8 cellular contexts compared by ENCODE assay signal in the genomic region with DNA sequence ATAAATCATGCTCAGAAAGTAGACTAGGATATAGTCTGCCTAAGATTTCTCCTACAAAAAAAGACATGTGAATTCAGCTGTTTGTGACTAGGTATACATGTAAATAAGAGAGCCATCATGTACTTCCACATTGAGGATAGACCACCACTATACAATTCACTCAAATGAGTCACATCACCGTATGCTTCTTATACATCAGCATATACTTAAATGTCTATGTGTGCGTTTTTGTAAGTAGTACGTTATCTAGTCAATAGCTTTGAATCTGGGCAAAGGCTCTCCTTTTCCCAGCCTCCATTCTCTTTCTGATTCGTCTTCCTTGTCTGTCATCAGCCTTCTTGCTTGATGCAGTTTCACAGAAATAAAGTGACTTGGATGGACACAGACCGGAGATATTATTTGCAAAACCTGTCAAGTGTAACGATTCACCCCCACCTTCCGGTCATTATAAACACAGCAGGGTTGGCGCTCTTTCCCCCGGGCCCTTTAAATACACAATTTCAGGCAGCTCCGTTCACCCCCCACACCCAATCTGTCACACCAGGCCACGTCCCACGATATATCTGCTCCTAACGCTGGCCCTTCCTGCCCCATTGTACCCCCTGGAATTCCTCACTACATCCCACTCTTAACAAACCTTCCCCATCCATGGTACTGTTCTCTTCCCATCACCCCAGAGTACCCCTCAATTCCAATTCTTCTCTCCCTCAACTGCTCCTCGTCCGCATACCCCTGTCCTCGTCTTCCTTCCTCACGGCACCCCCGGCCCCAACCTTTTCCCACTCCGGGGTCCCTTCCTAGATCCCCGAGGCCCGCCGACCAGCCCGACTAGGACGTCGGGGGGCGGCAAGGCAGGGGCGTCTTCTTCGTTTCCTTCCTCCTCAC. TPM values are rescaled to one million over a fixed set of nuclear protein-coding genes. Genes with fewer than 3 reads are reported as not detected.
DNase-seq lines count a peak whose midpoint lies in the region; ATAC-seq and TF ChIP-seq lines count a peak whose summit lies in the region.

No MANE protein-coding gene starts in this region.

- peak overlapping the region; percentile 65 for H3K4ac ChIP-seq in trophoblast cell (ENCODE audit: low read depth, low read length)

- no peak for TF ChIP-seq POLR2A in heart left ventricle (IDR thresholded peaks at IDR 0.05)

- H4K20me1 ChIP-seq in BLaER1 treated with 17β-estradiol and CSF1 and Interleukin-3, amounts not matched to agents 10 nM and 100 nM = no peaks in the 10 kb centered on the region

- DNase-seq in SHP77 treated with DMSO at 0.1 percent for 48 hours (lab: John Stamatoyannopoulos, UW) (peak; percentile 45), heart left ventricle (peak; percentile 34 to 59 (median 41)), trophoblast cell (peak; percentile 12 to 39), NCI-H226 (no peak)
- DNase-seq in activated naive CD8-positive, alpha-beta T cell treated with anti-CD3 and anti-CD28 coated beads for 36 hours = peak; percentile 44

- H3K4me3 Mint-ChIP-seq in activated naive CD8-positive, alpha-beta T cell treated with anti-CD3 and anti-CD28 coated beads for 36 hours = peak overlapping the region; percentile 97

- H3K4me3 ChIP-seq in BLaER1 treated with 17β-estradiol and CSF1 and Interleukin-3, amounts not matched to agents 10 nM and 100 nM = peak overlapping the region; percentile 90 to 99 (median 94)
- peak overlapping the region; percentile 98 for H3K4me3 ChIP-seq in HUES64 (ENCODE audit: low read length)
- peak overlapping the region; percentile 68 to 96 (median 88) for H3K4me3 ChIP-seq in heart left ventricle
- peak overlapping the region; percentile 86 for H3K4me3 ChIP-seq in trophoblast cell (ENCODE audit: low read depth, low read length)

- H2BK12ac ChIP-seq in trophoblast cell (ENCODE audit: low read length) = no peak overlapping the region

- peak overlapping the region; percentile 55 for H2AK5ac ChIP-seq in trophoblast cell (ENCODE audit: low read length)

- peaks cover 5% of the 10 kb centered on the region for H3K79me2 ChIP-seq in trophoblast cell (ENCODE audit: control insufficient read depth, insufficient read depth, low read length, poor library complexity)

- H3K18ac ChIP-seq in trophoblast cell (ENCODE audit: low read length) = peak overlapping the region; percentile 19

- H3K9me3 ChIP-seq in BLaER1 treated with 17β-estradiol and CSF1 and Interleukin-3, amounts not matched to agents 10 nM and 100 nM (replicated peaks in 1 of 11) = no peaks in the 10 kb centered on the region
- H3K9me3 ChIP-seq in HUES64 (ENCODE audit: insufficient read depth, low read depth, low read length) (no peaks in the 10 kb centered on the region), heart left ventricle (no peaks in the 10 kb centered on the region), trophoblast cell (ENCODE audit: insufficient read depth, low read depth, low read length) (peaks cover 1% of the 10 kb centered on the region)

- H3K27me3 ChIP-seq in BLaER1 treated with 17β-estradiol and CSF1 and Interleukin-3, amounts not matched to agents 10 nM and 100 nM = no peaks in the 10 kb centered on the region
- H3K27me3 ChIP-seq in HUES64 (ENCODE audit: insufficient read depth, low read length) = no peaks in the 10 kb centered on the region
- no peaks in the 10 kb centered on the region for H3K27me3 ChIP-seq in heart left ventricle
- H3K27me3 ChIP-seq in trophoblast cell (ENCODE audit: insufficient read depth, low read length) = no peaks in the 10 kb centered on the region

- no peak overlapping the region for H3K23ac ChIP-seq in trophoblast cell (ENCODE audit: low read length)

- peak overlapping the region; percentile 87 to 97 (median 93) for H3K9ac ChIP-seq in BLaER1 treated with 17β-estradiol and CSF1 and Interleukin-3, amounts not matched to agents 10 nM and 100 nM
- H3K9ac ChIP-seq in HUES64 (ENCODE audit: low read depth, low read length) (peak overlapping the region; percentile 92), trophoblast cell (ENCODE audit: low read length) (peak overlapping the region; percentile 78)

- peaks cover 30 to 56% (median 33%) of the 10 kb centered on the region in 10 experiments for H3K4me1 ChIP-seq in BLaER1 treated with 17β-estradiol and CSF1 and Interleukin-3, amounts not matched to agents 10 nM and 100 nM
- H3K4me1 ChIP-seq in HUES64 (ENCODE audit: insufficient read depth, low read length) (peaks cover 23% of the 10 kb centered on the region), heart left ventricle (peaks cover 0 to 50% (median 23%) of the 10 kb centered on the region in 12 donors), trophoblast cell (ENCODE audit: control insufficient read depth in 1 of 2, insufficient read depth in 2 of 2, low read length in 2 of 2) (no peaks in the 10 kb centered on the region)

- peak overlapping the region; percentile 98 for H3K27ac Mint-ChIP-seq in activated naive CD8-positive, alpha-beta T cell treated with anti-CD3 and anti-CD28 coated beads for 36 hours

- H4K8ac ChIP-seq in trophoblast cell (ENCODE audit: low read depth, low read length) = peak overlapping the region; percentile 95

- peaks cover 12% of the 10 kb centered on the region for H3K79me1 ChIP-seq in trophoblast cell (ENCODE audit: low read length)

- peaks cover 46% of the 10 kb centered on the region for H3K4me1 Mint-ChIP-seq in activated naive CD8-positive, alpha-beta T cell treated with anti-CD3 and anti-CD28 coated beads for 36 hours

- peak overlapping the region; percentile 86 for H4K12ac ChIP-seq in trophoblast cell (ENCODE audit: low read depth, low read length)

- H3K36me3 Mint-ChIP-seq in activated naive CD8-positive, alpha-beta T cell treated with anti-CD3 and anti-CD28 coated beads for 36 hours = peaks cover 12% of the 10 kb centered on the region

- H3K27me3 Mint-ChIP-seq in activated naive CD8-positive, alpha-beta T cell treated with anti-CD3 and anti-CD28 coated beads for 36 hours = no peaks in the 10 kb centered on the region

- ATAC-seq in GM19452 (IDR thresholded peaks at IDR 0.05; ENCODE audit: unreplicated experiment) (peak; percentile 36), heart left ventricle (peak in 3 of 4 donors; percentile 48 to 60 (median 50))

- peak overlapping the region; percentile 71 to 97 (median 86) for H3K4me2 ChIP-seq in BLaER1 treated with 17β-estradiol and CSF1 and Interleukin-3, amounts not matched to agents 10 nM and 100 nM
- peak overlapping the region; percentile 97 for H3K4me2 ChIP-seq in trophoblast cell (ENCODE audit: low read length)

- peak overlapping the region; percentile 79 to 95 (median 90) for H3K27ac ChIP-seq in BLaER1 treated with 17β-estradiol and CSF1 and Interleukin-3, amounts not matched to agents 10 nM and 100 nM
- H3K27ac ChIP-seq in HUES64 (ENCODE audit: low read depth, low read length) (peak overlapping the region; percentile 84), heart left ventricle (peak overlapping the region; percentile 86 to 98 (median 95)), trophoblast cell (ENCODE audit: low read depth, low read length) (peak overlapping the region; percentile 54)

- no peaks in the 10 kb centered on the region for H3K9me3 Mint-ChIP-seq in activated naive CD8-positive, alpha-beta T cell treated with anti-CD3 and anti-CD28 coated beads for 36 hours

- WGBS in HUES64 = 5% methylated on average over 27 of the region's 28 CpGs
- WGBS in heart left ventricle, 4 donors = 0 to 1% (median 1%) methylated on average over 28 of the region's 28 CpGs
- WGBS in trophoblast cell (ENCODE audit: extremely low coverage, insufficient coverage, insufficient read length) = no CpG with 5 or more reads among the region's 28 CpGs

- intact Hi-C loops in heart left ventricle (cut with DNase I) = loop anchor here in 4 of 10 donors (1.0 to 5.0 kb wide), 3 partner anchors 41 to 96 kb away; a partner anchor contains a TSS

- peaks cover 23 to 33% (median 28%) of the 10 kb centered on the region in 11 experiments for H3K36me3 ChIP-seq in BLaER1 treated with 17β-estradiol and CSF1 and Interleukin-3, amounts not matched to agents 10 nM and 100 nM
- H3K36me3 ChIP-seq in HUES64 (ENCODE audit: insufficient read depth, low read length) = peaks cover 7% of the 10 kb centered on the region; the same call in 1 of the 2 replicates
- H3K36me3 ChIP-seq in heart left ventricle = peaks cover 0 to 26% (median 19%) of the 10 kb centered on the region in 9 donors
- H3K36me3 ChIP-seq in trophoblast cell (ENCODE audit: control insufficient read depth in 1 of 2, insufficient read depth in 2 of 2, low read length in 2 of 2) = peaks cover 4 to 6% of the 10 kb centered on the region in 2 experiments

- peak overlapping the region; percentile 61 for H2BK120ac ChIP-seq in trophoblast cell (ENCODE audit: insufficient read depth, low read length, poor library complexity)

- TF ChIP-seq CTCF in heart left ventricle (IDR thresholded peaks at IDR 0.05) = peak in 7 of 12 donors; percentile 10 to 29 (median 26)

- H2BK5ac ChIP-seq in trophoblast cell (ENCODE audit: low read depth, low read length, poor library complexity) = peak overlapping the region; percentile 25

- H2AFZ ChIP-seq in trophoblast cell (ENCODE audit: insufficient read depth, low read length, poor library complexity) = peak overlapping the region; percentile 89

- H4K91ac ChIP-seq in trophoblast cell (ENCODE audit: low read depth, low read length) = peak overlapping the region; percentile 77

- H3K14ac ChIP-seq in trophoblast cell (ENCODE audit: low read length) = peak overlapping the region; percentile 76

RNA-seq across cellular contexts. Expression of a gene that starts 0.6 kb away (rescaled TPM):
- 4.5 TPM for polyA plus RNA-seq in HUES64 (2013, experiment 1 of 2)
- polyA plus RNA-seq in HUES64 (2013, experiment 2 of 2) = 6.4 TPM
- total RNA-seq in activated naive CD8-positive, alpha-beta T cell treated with anti-CD3 and anti-CD28 coated beads for 36 hours = 1 to 10 TPM; 4.8 to 5.1 TPM
- total RNA-seq in heart left ventricle = 10 to 100 TPM in 2 of 9 donors, 1 to 10 TPM in 7; 3.8 to 11.3 (median 7.2) TPM
- polyA plus RNA-seq in heart left ventricle = 1 to 10 TPM; 4.2 to 6.7 TPM
- 3.7 and 4.1 TPM in 2 replicates for polyA plus RNA-seq in trophoblast cell (2013)

RNA-seq across cellular contexts. Expression of a gene that starts 40.2 kb away (rescaled TPM):
- 35.0 TPM for polyA plus RNA-seq in HUES64 (2013, experiment 1 of 2)
- polyA plus RNA-seq in HUES64 (2013, experiment 2 of 2) = 29.4 TPM
- total RNA-seq in activated naive CD8-positive, alpha-beta T cell treated with anti-CD3 and anti-CD28 coated beads for 36 hours = 10 to 100 TPM; 59.3 to 60.0 TPM
- 10 to 100 TPM; 13.1 to 24.1 (median 14.8) TPM for total RNA-seq in heart left ventricle
- 10 to 100 TPM in 1 of 2 donors, 1 to 10 TPM in 1; 5.0 to 29.2 TPM for polyA plus RNA-seq in heart left ventricle
- 12.7 TPM in 2 replicates for polyA plus RNA-seq in trophoblast cell (2013)
